In genomic region chr2:187509667-187510417, GRCh38 we compare ENCODE assay signal across 1 cellular context.
A peak's percentile ranks its signal among the peaks of the same experiment; 100 is the strongest.
TF ChIP-seq lines count a peak whose summit lies in the region.

No MANE protein-coding gene starts in this region.

TF ChIP-seq in HepG2, 621 proteins besides CTCF, POLR2A, EP300 and RAD21 (continued from another document and continues in another):
- TF ChIP-seq ZNF296 (CRISPR knock-in tag; conservative IDR thresholded peaks at IDR 0.05) (no peak), SYNCRIP (IDR thresholded peaks at IDR 0.05; ENCODE audit: insufficient read depth, low read depth, low read length) (no peak), ZNF512B (CRISPR knock-in tag; IDR thresholded peaks at IDR 0.05; ENCODE audit: borderline replicate concordance) (peak; percentile 29; the same call in 1 of the 2 replicates), LBX2 (CRISPR knock-in tag; IDR thresholded peaks at IDR 0.05; ENCODE audit: borderline replicate concordance) (no peak), ZNF318 (CRISPR knock-in tag; IDR thresholded peaks at IDR 0.05) (no peak), PCBP2 (optimal IDR thresholded peaks at IDR 0.05; ENCODE audit: low read depth, low read length, poor library complexity, severe bottlenecking) (no peak), ZNF710 (CRISPR knock-in tag; IDR thresholded peaks at IDR 0.05; ENCODE audit: borderline replicate concordance) (peak; percentile 98), ZNF616 (CRISPR knock-in tag; IDR thresholded peaks at IDR 0.05; ENCODE audit: low read depth) (no peak), ZNF557 (CRISPR knock-in tag; IDR thresholded peaks at IDR 0.05) (no peak), ZNF672 (CRISPR knock-in tag; IDR thresholded peaks at IDR 0.05) (no peak), NFRKB (IDR thresholded peaks at IDR 0.05) (no peak), TBX2 (CRISPR knock-in tag; IDR thresholded peaks at IDR 0.05; ENCODE audit: borderline replicate concordance) (peak; percentile 96), HNF1B (CRISPR knock-in tag; IDR thresholded peaks at IDR 0.05) (peak; percentile 80), CREB3 (CRISPR knock-in tag; IDR thresholded peaks at IDR 0.05) (peak; percentile 23; the same call in 1 of the 2 replicates), NRL (CRISPR knock-in tag; IDR thresholded peaks at IDR 0.05; ENCODE audit: borderline replicate concordance) (no peak), ZNF850 (CRISPR knock-in tag; conservative IDR thresholded peaks at IDR 0.05) (no peak), DRAP1 (CRISPR knock-in tag; IDR thresholded peaks at IDR 0.05) (peak; percentile 69), POGK (CRISPR knock-in tag; conservative IDR thresholded peaks at IDR 0.05) (peak; percentile 75), CC2D1A (CRISPR knock-in tag; IDR thresholded peaks at IDR 0.05) (peak; percentile 91; the same call in 1 of the 2 replicates), ZNF577 (CRISPR knock-in tag; IDR thresholded peaks at IDR 0.05; ENCODE audit: borderline replicate concordance, low read depth) (no peak), KLF6 (CRISPR knock-in tag; IDR thresholded peaks at IDR 0.05) (0 out of 2 replicates have a peak, but pooled peaks have one; percentile 16), DZIP1 (CRISPR knock-in tag; IDR thresholded peaks at IDR 0.05) (no peak), TBP (CRISPR knock-in tag; IDR thresholded peaks at IDR 0.05) (no peak), ZNF775 (CRISPR knock-in tag; IDR thresholded peaks at IDR 0.05; ENCODE audit: borderline replicate concordance) (no peak; the same call in 1 of the 2 replicates), HOXA3 (CRISPR knock-in tag; IDR thresholded peaks at IDR 0.05) (peak; percentile 62), PHF8 (CRISPR knock-in tag; IDR thresholded peaks at IDR 0.05) (no peak; the same call in 1 of the 2 replicates), ZNF724P (CRISPR knock-in tag; IDR thresholded peaks at IDR 0.05; ENCODE audit: borderline replicate concordance) (peak; percentile 24; the same call in 1 of the 2 replicates), PPARG (CRISPR knock-in tag; conservative IDR thresholded peaks at IDR 0.05) (peak; percentile 63; the same call in 1 of the 2 replicates), TEAD3 (CRISPR knock-in tag; optimal IDR thresholded peaks at IDR 0.05; ENCODE audit: borderline replicate concordance) (peak; percentile 92), ZNF839 (CRISPR knock-in tag; IDR thresholded peaks at IDR 0.05; ENCODE audit: borderline replicate concordance) (no peak), ATF7 (IDR thresholded peaks at IDR 0.05) (0 out of 2 replicates have a peak, but pooled peaks have one; percentile 25), ATF7 (CRISPR knock-in tag; IDR thresholded peaks at IDR 0.05) (no peak; the same call in 1 of the 2 replicates), NAIF1 (CRISPR knock-in tag; IDR thresholded peaks at IDR 0.05; ENCODE audit: borderline replicate concordance) (peak; percentile 51), JUND (CRISPR knock-in tag; IDR thresholded peaks at IDR 0.05) (no peak), ZNF567 (CRISPR knock-in tag; IDR thresholded peaks at IDR 0.05; ENCODE audit: borderline replicate concordance) (no peak), ZNF552 (CRISPR knock-in tag; IDR thresholded peaks at IDR 0.05; ENCODE audit: borderline replicate concordance) (peak; percentile 60; the same call in 1 of the 2 replicates), ZNF558 (CRISPR knock-in tag; IDR thresholded peaks at IDR 0.05; ENCODE audit: borderline replicate concordance) (0 out of 2 replicates have a peak, but pooled peaks have one; percentile 17)
